12 cellular contexts compared by ENCODE assay signal in the genomic region with DNA sequence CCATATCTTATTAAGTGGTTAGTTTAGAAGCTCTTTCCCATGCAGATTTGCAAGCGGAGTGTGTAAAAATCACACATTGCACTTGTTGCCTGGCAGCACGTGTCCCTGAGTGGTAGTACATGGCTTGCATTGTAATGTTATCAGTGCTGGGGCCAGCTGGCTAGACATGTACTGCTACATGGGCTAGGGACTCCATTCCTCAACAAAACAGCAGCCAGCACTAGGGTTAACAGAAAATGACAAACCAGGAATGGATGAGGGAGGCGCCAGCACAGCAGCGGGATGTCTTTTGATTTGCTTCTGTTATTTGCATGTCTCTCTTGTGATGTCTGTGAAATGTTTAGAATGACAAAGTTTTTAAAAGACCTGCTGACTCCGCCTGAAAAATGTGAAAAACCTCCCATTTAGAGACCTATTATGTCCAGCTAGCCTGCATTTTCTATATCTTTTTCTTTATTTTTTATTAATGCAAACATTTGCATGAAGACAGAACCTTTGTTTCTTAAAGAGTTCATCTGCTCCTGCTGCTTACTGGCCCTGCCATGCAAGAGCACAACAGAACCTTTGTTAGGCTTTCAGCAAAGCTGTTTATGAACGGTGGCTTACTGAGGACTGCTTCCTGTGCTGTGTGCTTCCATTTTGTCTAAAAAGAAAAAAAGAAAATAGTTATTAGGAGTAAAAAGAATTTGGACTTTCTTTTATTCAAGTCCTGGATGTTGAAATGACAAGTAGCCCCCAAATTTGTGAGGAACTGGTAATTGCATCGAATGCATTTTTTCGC. TPM values are rescaled to one million over a fixed set of nuclear protein-coding genes. Genes with fewer than 3 reads are reported as not detected.
DNase-seq lines count a peak whose midpoint lies in the region; ATAC-seq and TF ChIP-seq lines count a peak whose summit lies in the region.
"Had no signal": no experiment of that assay in that cellular context is flagged by ENCODE, and none has a peak within 500 bp of the region (broad histone marks: within the 10 kb centered on the region; RNA-seq: fewer than 3 reads in every experiment).

No MANE protein-coding gene starts in this region.

- no peaks in the 10 kb centered on the region for H4K20me1 ChIP-seq in Karpas-422 (ENCODE audit: insufficient read depth, low read depth, low read length)
- 0 out of 2 replicates have a peak, but pooled peaks cover 2% of the 10 kb centered on the region for H4K20me1 ChIP-seq in GM23248 (ENCODE audit: insufficient read depth)
- H4K20me1 ChIP-seq: BLaER1 had no signal

- peaks cover 20% of the 10 kb centered on the region for H3K4me1 Mint-ChIP-seq in activated CD8-positive, alpha-beta memory T cell treated with anti-CD3 and anti-CD28 coated beads, Interleukin-2, amount 10 ng/mL, durations not matched to agents 7 days and 5 days

- H3K4me2 ChIP-seq in Karpas-422 (ENCODE audit: low read depth, low read length, poor library complexity, severe bottlenecking) (peak overlapping the region; percentile 55), GM23248 (ENCODE audit: unreplicated experiment) (no peak overlapping the region)
- H3K4me2 ChIP-seq: BLaER1 had no signal

- no peaks in the 10 kb centered on the region for H3K9me2 ChIP-seq in Karpas-422 (replicated peaks; ENCODE audit: insufficient read depth, low read length)
- no peaks in the 10 kb centered on the region for H3K9me2 ChIP-seq in GM23248 (ENCODE audit: insufficient read depth)

- no peak overlapping the region for H2AFZ ChIP-seq in ACC112 (ENCODE audit: low read length, unreplicated experiment)
- peak overlapping the region; percentile 1; the same call in 1 of the 2 replicates for H2AFZ ChIP-seq in Karpas-422 (ENCODE audit: low read length)
- H2AFZ ChIP-seq in GM23248, result no peak overlapping the region

- peaks cover 2% of the 10 kb centered on the region for H3K36me3 Mint-ChIP-seq in activated CD8-positive, alpha-beta memory T cell treated with anti-CD3 and anti-CD28 coated beads, Interleukin-2, amount 10 ng/mL, durations not matched to agents 7 days and 5 days

- peaks cover 3% of the 10 kb centered on the region for H3K79me2 ChIP-seq in ACC112 (ENCODE audit: control insufficient read depth, insufficient read depth, low read length, unreplicated experiment)
- peaks cover 70% of the 10 kb centered on the region for H3K79me2 ChIP-seq in Karpas-422 (ENCODE audit: low read length)
- H3K79me2 ChIP-seq in GM23248 (ENCODE audit: insufficient read depth), result no peaks in the 10 kb centered on the region; the same call in 1 of the 2 replicates

- no peak for ATAC-seq in HG03520 (IDR thresholded peaks at IDR 0.05; ENCODE audit: unreplicated experiment)
- ATAC-seq in activated CD8-positive, alpha-beta memory T cell treated with anti-CD3 and anti-CD28 coated beads, Interleukin-2, amount 10 ng/mL, durations not matched to agents 7 days and 5 days, result no peak
- ATAC-seq: body of pancreas had no signal

- H3K9me3 Mint-ChIP-seq in activated CD8-positive, alpha-beta memory T cell treated with anti-CD3 and anti-CD28 coated beads, Interleukin-2, amount 10 ng/mL, durations not matched to agents 7 days and 5 days (ENCODE audit: low read depth), result no peaks in the 10 kb centered on the region

- no peaks in the 10 kb centered on the region for H3K27me3 Mint-ChIP-seq in activated CD8-positive, alpha-beta memory T cell treated with anti-CD3 and anti-CD28 coated beads, Interleukin-2, amount 10 ng/mL, durations not matched to agents 7 days and 5 days

- CTCF ChIA-PET in activated CD8-positive, alpha-beta memory T cell treated with anti-CD3 and anti-CD28 coated beads, Interleukin-2, amount 10 ng/mL, durations not matched to agents 7 days and 5 days (lab: Charles Lee), result no interaction called here

- WGBS in GM23248 (ENCODE audit: low coverage in 1 of 2, low lambda C conversion rate in 2 of 2, missing lambda C conversion rate in 2 of 2), 2 experiments, result 81 to 82% methylated on average over 8 of the region's 8 CpGs

- H3K27ac ChIP-seq in ACC112 (ENCODE audit: low read depth, low read length) (peak overlapping the region; percentile 52), Karpas-422 (ENCODE audit: low read length) (peak overlapping the region; percentile 25), dorsolateral prefrontal cortex (peak overlapping the region; percentile 41 to 97 (median 88)), GM23248 (no peak overlapping the region)
- H3K27ac ChIP-seq: BLaER1, body of pancreas had no signal

- H3K4me3 Mint-ChIP-seq in activated CD8-positive, alpha-beta memory T cell treated with anti-CD3 and anti-CD28 coated beads, Interleukin-2, amount 10 ng/mL, durations not matched to agents 7 days and 5 days, result no peak overlapping the region

- peak in 1 of 56 donors; percentile 12 for TF ChIP-seq CTCF in dorsolateral prefrontal cortex (IDR thresholded peaks at IDR 0.05 in 54 of 56, conservative IDR thresholded peaks at IDR 0.05 in 2 of 56; ENCODE audit: low read depth in 1 of 56, partially characterized antibody in 56 of 56)

- in situ Hi-C loops in GM23248 (cut with MboI), result no loop called here

- H3K9me3 ChIP-seq in Karpas-422 (ENCODE audit: low read length), result no peaks in the 10 kb centered on the region
- H3K9me3 ChIP-seq in GM23248 (ENCODE audit: low read depth), result no peaks in the 10 kb centered on the region
- H3K9me3 ChIP-seq: BLaER1, body of pancreas had no signal

- no peak overlapping the region for H3K4me3 ChIP-seq in ACC112 (ENCODE audit: low read depth, low read length)
- peak overlapping the region; percentile 25; the same call in 1 of the 2 replicates for H3K4me3 ChIP-seq in Karpas-422 (ENCODE audit: low read length)
- peak overlapping the region in 40 of 59 donors; percentile 0 to 53 (median 21) for H3K4me3 ChIP-seq in dorsolateral prefrontal cortex
- no peak overlapping the region for H3K4me3 ChIP-seq in GM23248
- H3K4me3 ChIP-seq: BLaER1, body of pancreas, lung, skin epidermis had no signal

- H3K36me3 ChIP-seq in ACC112 (ENCODE audit: insufficient read depth, low read length) (no peaks in the 10 kb centered on the region), Karpas-422 (ENCODE audit: insufficient read depth, low read length) (no peaks in the 10 kb centered on the region), GM23248 (ENCODE audit: low read depth) (no peaks in the 10 kb centered on the region)

- intact Hi-C loops in dorsolateral prefrontal cortex (cut with DNase I), result loop anchor here (5.0 to 10.0 kb wide), 3 partner anchors 72 to 130 kb away; no protein-coding TSS in a partner anchor

- no peaks in the 10 kb centered on the region for H3K27me3 ChIP-seq in ACC112 (ENCODE audit: insufficient read depth, low read length)
- H3K27me3 ChIP-seq in Karpas-422 (ENCODE audit: low read length), result no peaks in the 10 kb centered on the region
- H3K27me3 ChIP-seq in dorsolateral prefrontal cortex, result no peaks in the 10 kb centered on the region
- no peaks in the 10 kb centered on the region for H3K27me3 ChIP-seq in GM23248 (replicated peaks; ENCODE audit: insufficient read depth)
- H3K27me3 ChIP-seq: BLaER1, body of pancreas had no signal

- H3K9ac ChIP-seq in Karpas-422 (ENCODE audit: low read length) (0 out of 2 replicates have a peak overlapping the region, but pooled peaks have one; percentile 18), GM23248 (no peak overlapping the region)
- H3K9ac ChIP-seq: BLaER1 had no signal

- 0 out of 2 replicates have a peak, but pooled peaks cover 9% of the 10 kb centered on the region for H3F3A ChIP-seq in GM23248 (ENCODE audit: insufficient read depth)

- H3K4me1 ChIP-seq in ACC112 (ENCODE audit: control insufficient read depth, insufficient read depth, low read length, unreplicated experiment) (peaks cover 14% of the 10 kb centered on the region), Karpas-422 (ENCODE audit: low read length) (peaks cover 55% of the 10 kb centered on the region), GM23248 (ENCODE audit: insufficient read depth) (peaks cover 12% of the 10 kb centered on the region)
- H3K4me1 ChIP-seq: BLaER1 had no signal

- peak; percentile 53 for DNase-seq in Karpas-422
- DNase-seq in dorsolateral prefrontal cortex, result peak; percentile 20 to 81 (median 54)
- DNase-seq in midbrain (lab: John Stamatoyannopoulos, UW), result peak; percentile 76
- no peak for DNase-seq in NCI-H510A (lab: John Stamatoyannopoulos, UW)
- DNase-seq in activated CD8-positive, alpha-beta memory T cell treated with anti-CD3 and anti-CD28 coated beads, Interleukin-2, amount 10 ng/mL, durations not matched to agents 7 days and 5 days, result no peak
- DNase-seq in GM23248, result no peak
- DNase-seq: body of pancreas had no signal

- H3K27ac Mint-ChIP-seq in activated CD8-positive, alpha-beta memory T cell treated with anti-CD3 and anti-CD28 coated beads, Interleukin-2, amount 10 ng/mL, durations not matched to agents 7 days and 5 days, result no peak overlapping the region

RNA-seq across cellular contexts. Expression of a gene that starts 40.7 kb away (rescaled TPM):
- total RNA-seq in Karpas-422 (2014; rRNA removed; shearing (Covaris generic); ENCODE audit: low replicate concordance), result 61.1 and 78.4 TPM in 2 replicates
- 100 to 1,000 TPM in 73 of 120 experiments, 10 to 100 TPM in 47; 71.1 to 144 (median 102) TPM for total RNA-seq in dorsolateral prefrontal cortex
- total RNA-seq in activated CD8-positive, alpha-beta memory T cell treated with anti-CD3 and anti-CD28 coated beads, Interleukin-2, amount 10 ng/mL, durations not matched to agents 7 days and 5 days, result 10 to 100 TPM; 14.5 to 18.2 TPM
- total RNA-seq in GM23248 (2014; rRNA removed; shearing (Covaris generic)), result 21.7 and 31.5 TPM in 2 replicates
- 39.9 and 42.4 TPM in 2 replicates for polyA plus RNA-seq in GM23248 (2016; fragmentation: Nextera tagmentation; extraction: Ambion mirVana)

RNA-seq across cellular contexts. Expression of a gene that starts 58.9 kb away (rescaled TPM):
- total RNA-seq in Karpas-422 (2014; rRNA removed; shearing (Covaris generic); ENCODE audit: low replicate concordance), result 2.6 and 3.9 TPM in 2 replicates
- 100 to 1,000 TPM in 72 of 120 experiments, 10 to 100 TPM in 48; 56.0 to 339 (median 107) TPM for total RNA-seq in dorsolateral prefrontal cortex
- total RNA-seq in activated CD8-positive, alpha-beta memory T cell treated with anti-CD3 and anti-CD28 coated beads, Interleukin-2, amount 10 ng/mL, durations not matched to agents 7 days and 5 days, result under 1 TPM; 0.12 to 0.16 TPM
- total RNA-seq in GM23248 (2014; rRNA removed; shearing (Covaris generic)), result 2.0 and 2.9 TPM in 2 replicates
- polyA plus RNA-seq in GM23248 (2016; fragmentation: Nextera tagmentation; extraction: Ambion mirVana), result 1.4 and 2.0 TPM in 2 replicates

Comparison
In these comparisons a context has a peak if more than half of its experiments do, and no peak if none do; other contexts are left out.
1. H3K4me3 ChIP-seq: peak in Karpas-422 (single experiment) and dorsolateral prefrontal cortex (40 of 59); none in ACC112 (single experiment) and GM23248 (single experiment).
2. DNase-seq: peak in Karpas-422 (single experiment), dorsolateral prefrontal cortex (10 of 10) and midbrain (single experiment); none in NCI-H510A (single experiment), activated CD8-positive, alpha-beta memory T cell treated with anti-CD3 and anti-CD28 coated beads, Interleukin-2, amount 10 ng/mL, durations not matched to agents 7 days and 5 days (single experiment) and GM23248 (single experiment).
3. RNA of a gene that starts 58.9 kb away (total RNA-seq): 56.0 to 339 TPM in dorsolateral prefrontal cortex; 2.0 to 2.9 TPM in GM23248, 2.6 to 3.9 TPM in Karpas-422 and 0.12 to 0.16 TPM in activated CD8-positive, alpha-beta memory T cell treated with anti-CD3 and anti-CD28 coated beads, Interleukin-2, amount 10 ng/mL, durations not matched to agents 7 days and 5 days; every median in the first group is over 10 times any median in the second.